11 cellular contexts compared by ENCODE assay signal in genomic region chr1:154321609-154321934, GRCh38. TPM values are rescaled to one million over a fixed set of nuclear protein-coding genes. Genes with fewer than 3 reads are reported as not detected.
"Had no signal": no experiment of that assay in that cellular context is flagged by ENCODE, and none has a peak within 500 bp of the region (broad histone marks: within the 10 kb centered on the region; RNA-seq: fewer than 3 reads in every experiment).

No MANE protein-coding gene starts in this region.

RNA-seq across cellular contexts. Expression of gene AQP10, which starts 0.7 kb away (rescaled TPM):
- total RNA-seq: dermis microvascular lymphatic vessel endothelial cell, endodermal cell, esophagus mucosa, esophagus squamous epithelium, frontal cortex, kidney epithelial cell, left cardiac atrium, lower leg skin, mesenteric fat pad, mucosa of descending colon, myocyte had no signal
